In the genomic region with DNA sequence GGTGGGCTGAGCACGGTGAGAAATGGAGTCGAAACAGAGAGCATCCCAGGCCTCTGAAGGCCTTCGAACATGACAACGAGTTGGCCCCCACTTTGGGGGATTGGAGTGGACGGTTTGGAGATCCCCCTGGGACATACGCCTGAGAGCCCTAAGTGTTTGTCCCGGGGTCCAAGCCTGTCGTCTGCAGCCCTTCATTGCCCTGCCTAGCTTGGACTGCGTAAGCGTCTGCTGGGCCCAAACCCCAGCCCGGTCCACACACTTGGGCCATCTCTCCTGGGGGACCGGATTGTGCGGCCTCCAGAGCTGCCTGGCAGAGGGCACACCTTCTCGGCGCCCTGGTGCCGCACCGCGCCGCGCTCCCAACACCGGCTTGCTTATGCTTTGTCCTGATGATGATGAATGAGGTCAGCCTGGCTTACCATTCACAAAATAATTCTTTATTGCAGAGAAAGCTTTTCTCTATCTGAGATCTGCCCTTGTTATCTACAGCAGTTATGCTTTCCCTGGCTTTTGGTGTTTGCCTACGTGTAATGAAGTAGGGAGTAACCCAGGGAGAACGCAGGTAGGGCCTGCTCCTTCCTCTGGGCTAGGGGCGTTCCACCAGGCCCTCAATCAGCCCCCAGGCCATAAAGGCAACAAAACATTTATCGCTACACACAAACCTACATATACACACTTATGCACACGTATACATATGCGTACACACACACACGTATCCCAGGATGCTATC, we compare ENCODE assay signal across 1 cellular context.
TF ChIP-seq lines count a peak whose summit lies in the region.

No MANE protein-coding gene starts in this region.

TF ChIP-seq in WTC11, 78 proteins besides CTCF, POLR2A, EP300 and RAD21 (continued from another document):
- no peak for TF ChIP-seq ATF6 (CRISPR knock-in tag; IDR thresholded peaks at IDR 0.05)
- no peak for TF ChIP-seq ZNF317 (CRISPR knock-in tag; IDR thresholded peaks at IDR 0.05; ENCODE audit: borderline replicate concordance, low read depth)
- no peak for TF ChIP-seq GRHL2 (CRISPR knock-in tag; IDR thresholded peaks at IDR 0.05; ENCODE audit: insufficient replicate concordance, severe bottlenecking)
- TF ChIP-seq NFE2L1 (CRISPR knock-in tag; IDR thresholded peaks at IDR 0.05): no peak
- no peak for TF ChIP-seq NFATC4 (CRISPR knock-in tag; IDR thresholded peaks at IDR 0.05)
- TF ChIP-seq, protein P1, sequence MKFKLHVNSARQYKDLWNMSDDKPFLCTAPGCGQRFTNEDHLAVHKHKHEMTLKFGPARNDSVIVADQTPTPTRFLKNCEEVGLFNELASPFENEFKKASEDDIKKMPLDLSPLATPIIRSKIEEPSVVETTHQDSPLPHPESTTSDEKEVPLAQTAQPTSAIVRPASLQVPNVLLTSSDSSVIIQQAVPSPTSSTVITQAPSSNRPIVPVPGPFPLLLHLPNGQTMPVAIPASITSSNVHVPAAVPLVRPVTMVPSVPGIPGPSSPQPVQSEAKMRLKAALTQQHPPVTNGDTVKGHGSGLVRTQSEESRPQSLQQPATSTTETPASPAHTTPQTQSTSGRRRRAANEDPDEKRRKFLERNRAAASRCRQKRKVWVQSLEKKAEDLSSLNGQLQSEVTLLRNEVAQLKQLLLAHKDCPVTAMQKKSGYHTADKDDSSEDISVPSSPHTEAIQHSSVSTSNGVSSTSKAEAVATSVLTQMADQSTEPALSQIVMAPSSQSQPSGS (CRISPR knock-in tag; IDR thresholded peaks at IDR 0.05; ENCODE audit: borderline replicate concordance, low read depth): no peak
- no peak for TF ChIP-seq RELA (CRISPR knock-in tag; IDR thresholded peaks at IDR 0.05; ENCODE audit: borderline replicate concordance)
- no peak for TF ChIP-seq SP1 (CRISPR knock-in tag; conservative IDR thresholded peaks at IDR 0.05)
- TF ChIP-seq KAT7 (CRISPR knock-in tag; IDR thresholded peaks at IDR 0.05; ENCODE audit: borderline replicate concordance): no peak
